ENCODE assay signal across 12 cellular contexts in the genomic region with DNA sequence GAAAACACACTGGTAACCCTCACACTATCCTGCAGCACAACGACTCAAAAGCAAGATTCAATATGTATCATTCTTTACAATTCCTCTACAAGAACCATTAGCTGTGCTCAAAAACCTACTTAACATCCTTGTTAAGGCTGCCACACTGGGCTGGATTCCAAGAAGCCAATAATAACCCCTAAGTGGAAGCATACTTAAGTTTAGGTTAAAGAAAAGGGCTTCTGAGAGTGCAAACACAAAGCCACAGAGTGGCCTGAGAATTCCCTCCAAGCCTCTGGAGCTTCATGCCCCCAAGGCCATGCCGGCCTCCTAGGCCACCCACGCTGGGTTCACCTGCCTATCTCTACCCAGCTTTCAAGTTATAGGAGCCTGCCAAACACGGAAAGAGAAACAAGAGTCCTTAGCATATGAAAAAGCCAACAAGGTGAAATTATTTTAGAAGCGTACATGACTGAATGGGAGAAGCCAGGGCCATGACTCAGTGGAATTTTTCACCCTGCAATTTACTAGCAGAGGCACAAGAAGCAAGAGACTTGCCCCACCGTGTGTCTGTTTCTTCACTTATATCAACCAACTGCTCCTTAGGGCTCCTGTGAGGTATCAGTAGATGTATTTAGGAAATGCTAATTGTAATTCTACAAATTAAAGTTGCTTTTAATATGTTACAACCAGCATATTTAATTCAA.
DNase-seq lines count a peak whose midpoint lies in the region; ATAC-seq and TF ChIP-seq lines count a peak whose summit lies in the region.
"Had no signal": no experiment of that assay in that cellular context is flagged by ENCODE, and none has a peak within 500 bp of the region (broad histone marks: within the 10 kb centered on the region; RNA-seq: fewer than 3 reads in every experiment).

No MANE protein-coding gene starts in this region.

- peak; percentile 54 for DNase-seq in EL
- peak; percentile 83 to 92 for DNase-seq in NCI-H187 (lab: John Stamatoyannopoulos, UW)
- peak; percentile 33 for DNase-seq in amniotic epithelial cell (ENCODE audit: low read depth)
- peak; percentile 18 for DNase-seq in midbrain (lab: John Stamatoyannopoulos, UW)
- no peak for DNase-seq in omental fat pad (ENCODE audit: low spot score)
- DNase-seq in GM03348 (ENCODE audit: low spot score), result no peak
- no peak for DNase-seq in kidney glomerular epithelial cell (lab: John Stamatoyannopoulos, UW)
- DNase-seq: central memory CD4-positive, alpha-beta T cell; NCI-H1048; Peyer's patch; T-helper 2 cell had no signal

- no peak for TF ChIP-seq CTCF in omental fat pad (IDR thresholded peaks at IDR 0.05)

- ATAC-seq in HG03520 (IDR thresholded peaks at IDR 0.05; ENCODE audit: unreplicated experiment), result no peak
- no peak for ATAC-seq in omental fat pad (ENCODE audit: low FRiP score)

Comparison
In these comparisons a context has a peak if more than half of its experiments do, and no peak if none do; other contexts are left out.
1. DNase-seq: peak in EL (single experiment), NCI-H187 (2 of 2), amniotic epithelial cell (single experiment) and midbrain (single experiment); none in omental fat pad (single experiment), GM03348 (single experiment) and kidney glomerular epithelial cell (single experiment).